ENCODE assay signal across 25 cellular contexts in the genomic region with DNA sequence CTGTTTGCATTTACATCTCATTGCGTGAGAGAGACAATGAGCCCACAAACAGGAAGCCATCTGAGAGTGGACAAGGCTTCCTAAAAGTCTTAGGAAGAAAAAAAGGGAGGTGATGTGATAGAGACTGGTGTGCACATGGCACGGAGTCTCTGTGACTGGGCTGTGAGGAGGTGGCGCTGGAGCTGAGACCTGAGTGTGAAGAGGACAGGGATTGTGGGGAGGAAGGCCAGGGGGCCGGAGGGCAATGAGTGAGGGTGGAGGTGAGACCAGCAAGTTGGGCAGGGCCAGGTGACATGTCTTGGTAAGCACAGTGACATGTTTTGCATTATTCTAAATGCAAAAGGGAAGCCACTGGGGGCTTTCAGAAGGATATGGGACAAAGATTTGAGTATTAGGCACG. TPM values are rescaled to one million over a fixed set of nuclear protein-coding genes. Genes with fewer than 3 reads are reported as not detected.
A peak's percentile ranks its signal among the peaks of the same experiment; 100 is the strongest.
DNase-seq lines count a peak whose midpoint lies in the region; ATAC-seq and TF ChIP-seq lines count a peak whose summit lies in the region.
"Had no signal": no experiment of that assay in that cellular context is flagged by ENCODE, and none has a peak within 500 bp of the region (broad histone marks: within the 10 kb centered on the region; RNA-seq: fewer than 3 reads in every experiment).

No MANE protein-coding gene starts in this region.

- H3K9ac ChIP-seq in H9 (ENCODE audit: extremely low read depth, insufficient read length, low read length) (no peak overlapping the region), mucosa of rectum (ENCODE audit: low read depth in 1 of 2, low read length in 2 of 2) (no peak overlapping the region)

- ATAC-seq in activated T-helper 17 cell treated with anti-CD3 and anti-CD28 coated beads, Interleukin-2, amount 50 U/mL, for 72 hours (replicated peaks) = no peak
- ATAC-seq: CD8-positive, alpha-beta T cell; gastrocnemius medialis; psoas muscle had no signal

- H3K27me3 Mint-ChIP-seq in H9 (ENCODE audit: low read depth) (peaks cover 15% of the 10 kb centered on the region), brain (peaks cover 23% of the 10 kb centered on the region)
- peaks cover 49% of the 10 kb centered on the region for H3K27me3 Mint-ChIP-seq in activated T-helper 17 cell treated with anti-CD3 and anti-CD28 coated beads, Interleukin-2, amount 50 U/mL, for 72 hours

- no peak overlapping the region for H3K4me2 ChIP-seq in H9 (ENCODE audit: insufficient read depth, insufficient read length, low read length)

- no peak overlapping the region for H4K5ac ChIP-seq in H9 (ENCODE audit: insufficient read length, low read depth, low read length)

- peaks cover 6% of the 10 kb centered on the region; the same call in 1 of the 2 replicates for H3K4me1 ChIP-seq in H9 (ENCODE audit: insufficient read depth, low read length)
- H3K4me1 ChIP-seq in mucosa of rectum (ENCODE audit: control insufficient read depth in 2 of 2, insufficient read depth in 2 of 2, low read length in 2 of 2) = peaks cover 12% of the 10 kb centered on the region in 2 donors
- peaks cover 0 to 9% of the 10 kb centered on the region in 2 donors for H3K4me1 ChIP-seq in right atrium auricular region
- peaks cover 15% of the 10 kb centered on the region for H3K4me1 ChIP-seq in suprapubic skin
- H3K4me1 ChIP-seq: BE2C, gastrocnemius medialis, psoas muscle, sigmoid colon had no signal

- H4K8ac ChIP-seq in H9 (replicated peaks; ENCODE audit: insufficient read length, low read depth, low read length) = no peak overlapping the region

- H3K79me1 ChIP-seq in H9 (ENCODE audit: insufficient read depth, low read depth, low read length, poor library complexity, severe bottlenecking) = no peaks in the 10 kb centered on the region

- H3T11ph ChIP-seq in H9 (ENCODE audit: low read length) = no peak overlapping the region

- H3K27ac Mint-ChIP-seq in H9 (peak overlapping the region in 2 of 3 experiments; percentile 10 to 16; a peak in 2 of 7 replicates), brain (peak overlapping the region in 4 of 5 experiments; percentile 4 to 62 (median 13))
- no peak overlapping the region for H3K27ac Mint-ChIP-seq in activated T-helper 17 cell treated with anti-CD3 and anti-CD28 coated beads, Interleukin-2, amount 50 U/mL, for 72 hours
- H3K27ac Mint-ChIP-seq: activated CD4-positive, alpha-beta T cell treated with anti-CD3 and anti-CD28 coated beads, Interleukin-2, amount 10 ng/mL, durations not matched to agents 7 days and 5 days; activated naive CD8-positive, alpha-beta T cell treated with anti-CD3 and anti-CD28 coated beads for 36 hours; activated T-cell treated with anti-CD3 and anti-CD28 coated beads, Interleukin-2, amount 50 U/mL, for 24 hours; CD8-positive, alpha-beta T cell had no signal

- no peak overlapping the region for H2AFZ ChIP-seq in H9 (ENCODE audit: low read length)

- no peaks in the 10 kb centered on the region for H3K23me2 ChIP-seq in H9 (ENCODE audit: insufficient read length, low read depth, low read length, poor library complexity, severe bottlenecking)

- H2BK15ac ChIP-seq in H9 (ENCODE audit: low read depth, low read length) = no peak overlapping the region

- H3K18ac ChIP-seq in H9 (ENCODE audit: insufficient read length, low read depth, low read length) = no peak overlapping the region

- H3K27me3 ChIP-seq in H9 (ENCODE audit: insufficient read depth, low read length) = no peaks in the 10 kb centered on the region
- H3K27me3 ChIP-seq in mucosa of rectum (ENCODE audit: control insufficient read depth in 2 of 2, insufficient read depth in 2 of 2, low read length in 2 of 2) = peaks cover 2 to 9% of the 10 kb centered on the region in 2 donors
- H3K27me3 ChIP-seq in right atrium auricular region = no peaks in the 10 kb centered on the region
- H3K27me3 ChIP-seq in suprapubic skin = peaks cover 58% of the 10 kb centered on the region
- H3K27me3 ChIP-seq: BE2C, upper lobe of left lung had no signal

- no peak overlapping the region for H4K91ac ChIP-seq in H9 (ENCODE audit: insufficient read length, low read depth, low read length)

- no peak overlapping the region for H2BK5ac ChIP-seq in H9 (ENCODE audit: insufficient read length, low read length)

- no peak overlapping the region for H3K27ac ChIP-seq in H9 (ENCODE audit: insufficient read length, low read depth, low read length)
- peak overlapping the region; percentile 53 to 74 for H3K27ac ChIP-seq in mucosa of rectum (ENCODE audit: low read depth in 2 of 2, low read length in 2 of 2)
- no peak overlapping the region for H3K27ac ChIP-seq in right atrium auricular region
- no peak overlapping the region for H3K27ac ChIP-seq in suprapubic skin
- H3K27ac ChIP-seq: gastrocnemius medialis, psoas muscle, sigmoid colon, upper lobe of left lung had no signal

- DNase-seq in H9 = no peak
- peak; percentile 53 for DNase-seq in LoVo (ENCODE audit: low spot score)
- DNase-seq in GF-D8 (lab: John Stamatoyannopoulos, UW) = no peak
- DNase-seq in right atrium auricular region (ENCODE audit: low spot score) = no peak
- DNase-seq in suprapubic skin (ENCODE audit: low spot score in 2 of 2) = no peak
- DNase-seq: activated CD4-positive, alpha-beta T cell treated with anti-CD3 and anti-CD28 coated beads, Interleukin-2, amount 10 ng/mL, durations not matched to agents 7 days and 5 days; activated gamma-delta T cell; activated naive CD8-positive, alpha-beta T cell treated with anti-CD3 and anti-CD28 coated beads for 36 hours; activated T-cell treated with anti-CD3 and anti-CD28 coated beads, Interleukin-2, amount 50 U/mL, for 24 hours; anterior cingulate cortex; BE2C; CD8-positive, alpha-beta T cell; gastrocnemius medialis; GOT3; hippocampal formation; mesenchymal stem cell; NCI-H187 treated with DMSO at 0.1 percent for 48 hours; occipital lobe; psoas muscle; sigmoid colon; stimulated activated CD4-positive, alpha-beta T cell treated with anti-CD3 and anti-CD28 coated beads, Interleukin-4, amount 100 ng/mL, for 24 hours; upper lobe of left lung had no signal

- H3K56ac ChIP-seq in H9 (ENCODE audit: insufficient read length, low read depth, low read length) = no peak overlapping the region

- TF ChIP-seq POLR2A in suprapubic skin (IDR thresholded peaks at IDR 0.05) = no peak

- no peak overlapping the region for H2BK12ac ChIP-seq in H9 (ENCODE audit: insufficient read length, low read depth, low read length)

- H3K14ac ChIP-seq in H9 (ENCODE audit: insufficient read depth, low read length) = no peak overlapping the region

- no peak for TF ChIP-seq EP300 in suprapubic skin (IDR thresholded peaks at IDR 0.05)

- peaks cover 58 to 66% of the 10 kb centered on the region in 2 experiments for H3K4me1 Mint-ChIP-seq in H9
- peaks cover 42% of the 10 kb centered on the region for H3K4me1 Mint-ChIP-seq in brain
- peaks cover 5% of the 10 kb centered on the region for H3K4me1 Mint-ChIP-seq in activated T-helper 17 cell treated with anti-CD3 and anti-CD28 coated beads, Interleukin-2, amount 50 U/mL, for 72 hours
- H3K4me1 Mint-ChIP-seq: activated CD4-positive, alpha-beta T cell treated with anti-CD3 and anti-CD28 coated beads, Interleukin-2, amount 10 ng/mL, durations not matched to agents 7 days and 5 days; activated naive CD8-positive, alpha-beta T cell treated with anti-CD3 and anti-CD28 coated beads for 36 hours had no signal

- no peaks in the 10 kb centered on the region for H4K20me1 ChIP-seq in H9 (ENCODE audit: control insufficient read depth, insufficient read depth, insufficient read length)

- H3K36me3 Mint-ChIP-seq in H9 (ENCODE audit: insufficient read depth in 1 of 3, low read depth in 3 of 3) (no peaks in the 10 kb centered on the region), brain (no peaks in the 10 kb centered on the region)
- H3K36me3 Mint-ChIP-seq in activated T-helper 17 cell treated with anti-CD3 and anti-CD28 coated beads, Interleukin-2, amount 50 U/mL, for 72 hours (ENCODE audit: low read depth) = no peaks in the 10 kb centered on the region
- H3K36me3 Mint-ChIP-seq: activated naive CD8-positive, alpha-beta T cell treated with anti-CD3 and anti-CD28 coated beads for 36 hours; CD8-positive, alpha-beta T cell had no signal

- no peak overlapping the region for H2BK20ac ChIP-seq in H9 (ENCODE audit: low read depth, low read length, poor library complexity, severe bottlenecking)

- no peaks in the 10 kb centered on the region for H3K79me2 ChIP-seq in H9 (ENCODE audit: insufficient read depth, low read length)

- no CpG with 5 or more reads among the region's 5 CpGs for WGBS in H9 (ENCODE audit: extremely low coverage, insufficient read length, low lambda C conversion rate)
- 59% methylated on average over 5 of the region's 5 CpGs for WGBS in suprapubic skin

- H3K36me3 ChIP-seq in mucosa of rectum (ENCODE audit: control insufficient read depth in 2 of 2, insufficient read depth in 2 of 2, low read length in 2 of 2) = no peaks in the 10 kb centered on the region
- no peaks in the 10 kb centered on the region for H3K36me3 ChIP-seq in right atrium auricular region
- H3K36me3 ChIP-seq in suprapubic skin = no peaks in the 10 kb centered on the region
- H3K36me3 ChIP-seq: BE2C, gastrocnemius medialis, sigmoid colon, upper lobe of left lung had no signal

- no peak overlapping the region for H3K4ac ChIP-seq in H9 (ENCODE audit: low read depth, low read length)

- H2AK5ac ChIP-seq in H9 (ENCODE audit: insufficient read length, low read length) = no peak overlapping the region

- H2BK120ac ChIP-seq in H9 (ENCODE audit: low read depth, low read length, poor library complexity, severe bottlenecking) = no peak overlapping the region

- no peak for TF ChIP-seq CTCF in H9 (conservative IDR thresholded peaks at IDR 0.05)
- TF ChIP-seq CTCF in brain (conservative IDR thresholded peaks at IDR 0.05) = no peak
- no peak for TF ChIP-seq CTCF in right atrium auricular region (IDR thresholded peaks at IDR 0.05)
- TF ChIP-seq CTCF in suprapubic skin (IDR thresholded peaks at IDR 0.05) = no peak

- H3K9me3 ChIP-seq in H9 (ENCODE audit: control insufficient read depth, low read depth, low read length) = no peaks in the 10 kb centered on the region
- no peaks in the 10 kb centered on the region for H3K9me3 ChIP-seq in mucosa of rectum (ENCODE audit: control insufficient read depth in 2 of 2, low read length in 2 of 2)
- no peaks in the 10 kb centered on the region for H3K9me3 ChIP-seq in right atrium auricular region
- H3K9me3 ChIP-seq in suprapubic skin = no peaks in the 10 kb centered on the region
- H3K9me3 ChIP-seq: BE2C, gastrocnemius medialis, psoas muscle, sigmoid colon had no signal

- H3K4me3 Mint-ChIP-seq in H9 = peak overlapping the region in 1 of 2 experiments; percentile 35; a peak in 1 of 5 replicates
- no peak overlapping the region for H3K4me3 Mint-ChIP-seq in brain
- H3K4me3 Mint-ChIP-seq in activated T-helper 17 cell treated with anti-CD3 and anti-CD28 coated beads, Interleukin-2, amount 50 U/mL, for 72 hours = no peak overlapping the region
- H3K4me3 Mint-ChIP-seq: activated CD4-positive, alpha-beta T cell treated with anti-CD3 and anti-CD28 coated beads, Interleukin-2, amount 10 ng/mL, durations not matched to agents 7 days and 5 days; activated naive CD8-positive, alpha-beta T cell treated with anti-CD3 and anti-CD28 coated beads for 36 hours; activated T-cell treated with anti-CD3 and anti-CD28 coated beads, Interleukin-2, amount 50 U/mL, for 24 hours; CD8-positive, alpha-beta T cell had no signal

- H3K9me3 Mint-ChIP-seq in H9 (no peaks in the 10 kb centered on the region; a peak in 1 of 5 replicates), brain (peaks cover 3 to 14% (median 5%) of the 10 kb centered on the region in 5 experiments)
- no peaks in the 10 kb centered on the region for H3K9me3 Mint-ChIP-seq in activated T-helper 17 cell treated with anti-CD3 and anti-CD28 coated beads, Interleukin-2, amount 50 U/mL, for 72 hours
- H3K9me3 Mint-ChIP-seq: activated CD4-positive, alpha-beta T cell treated with anti-CD3 and anti-CD28 coated beads, Interleukin-2, amount 10 ng/mL, durations not matched to agents 7 days and 5 days; activated naive CD8-positive, alpha-beta T cell treated with anti-CD3 and anti-CD28 coated beads for 36 hours; activated T-cell treated with anti-CD3 and anti-CD28 coated beads, Interleukin-2, amount 50 U/mL, for 24 hours; CD8-positive, alpha-beta T cell had no signal

- no peak overlapping the region for H3K23ac ChIP-seq in H9 (ENCODE audit: insufficient read length, low read depth, low read length)

- H3K4me3 ChIP-seq in mucosa of rectum (ENCODE audit: low read length in 2 of 2) = peak overlapping the region in 1 of 2 donors; percentile 44
- H3K4me3 ChIP-seq in right atrium auricular region = no peak overlapping the region
- no peak overlapping the region for H3K4me3 ChIP-seq in suprapubic skin
- H3K4me3 ChIP-seq: gastrocnemius medialis, psoas muscle, sigmoid colon, upper lobe of left lung had no signal

RNA-seq across cellular contexts. Expression of gene TSPAN17, which starts 45.0 kb away (rescaled TPM):
- total RNA-seq in H9 (2021) = 46.8 and 51.9 TPM in 2 replicates
- polyA plus RNA-seq in brain (ENCODE audit: insufficient read depth, low read depth, low replicate concordance) = 24.8 TPM
- 10 to 100 TPM; 15.0 to 20.4 TPM for total RNA-seq in right atrium auricular region
- 10 to 100 TPM; 26.7 to 53.0 TPM for total RNA-seq in activated T-helper 17 cell treated with anti-CD3 and anti-CD28 coated beads, Interleukin-2, amount 50 U/mL, for 72 hours
- total RNA-seq in suprapubic skin = 10 to 100 TPM; 14.6 to 22.3 (median 17.7) TPM

Comparison
In these comparisons a context has a peak if more than half of its experiments do, and no peak if none do; other contexts are left out.
1. H3K27ac ChIP-seq: peak in mucosa of rectum (2 of 2); none in H9 (single experiment), right atrium auricular region (0 of 2) and suprapubic skin (single experiment).